ENCODE assay signal across 14 cellular contexts in the genomic region with DNA sequence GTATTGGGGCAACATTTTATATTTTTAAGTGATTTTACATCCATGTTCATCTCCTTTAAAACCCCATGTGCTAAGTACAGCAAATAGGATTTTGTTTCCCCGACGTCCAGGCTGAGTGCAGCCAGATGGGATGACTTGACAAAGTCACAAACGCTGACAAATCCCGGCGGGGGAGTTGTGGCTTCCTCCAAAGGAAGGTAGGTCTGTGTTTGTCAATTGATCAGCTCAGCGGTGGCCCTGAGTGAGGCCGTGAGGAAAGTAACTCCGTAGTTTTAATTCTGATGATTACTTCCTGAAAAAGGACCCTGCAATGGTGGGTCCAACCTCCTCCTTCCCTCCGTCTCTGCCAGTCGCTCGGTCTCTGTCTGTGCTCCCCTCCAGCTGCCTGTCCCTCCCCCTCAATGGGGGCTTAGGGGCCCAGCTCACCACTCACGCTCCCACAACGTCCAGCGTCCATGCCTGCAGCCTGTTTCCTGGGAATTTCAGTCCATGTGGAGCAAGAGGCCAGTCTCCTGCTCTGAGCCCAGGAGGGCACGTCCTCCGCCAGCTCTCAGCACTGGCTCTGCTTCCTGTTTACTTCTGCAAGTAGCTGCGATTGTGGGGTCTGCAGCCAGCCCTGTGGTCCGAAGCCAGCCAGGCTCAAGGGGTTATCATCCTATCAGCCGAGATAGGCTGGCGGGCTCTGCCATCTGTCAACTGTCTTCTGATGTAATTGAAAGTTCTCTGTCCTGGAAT.
DNase-seq lines count a peak whose midpoint lies in the region; ATAC-seq, FAIRE-seq and TF ChIP-seq lines count a peak whose summit lies in the region.
"Had no signal": no experiment of that assay in that cellular context is flagged by ENCODE, and none has a peak within 500 bp of the region (broad histone marks: within the 10 kb centered on the region; RNA-seq: fewer than 3 reads in every experiment).

No MANE protein-coding gene starts in this region.

- no peaks in the 10 kb centered on the region for H3K4me1 ChIP-seq in SJCRH30

- peaks cover 5% of the 10 kb centered on the region for H3K9me3 Mint-ChIP-seq in glutamatergic neuron (ENCODE audit: unreplicated experiment)
- H3K9me3 Mint-ChIP-seq in neural crest cell, result no peaks in the 10 kb centered on the region
- H3K9me3 Mint-ChIP-seq: activated T-cell treated with anti-CD3 and anti-CD28 coated beads, Interleukin-2, amount 50 U/mL, for 72 hours; IgD-negative memory B cell had no signal

- H3K27ac Mint-ChIP-seq in glutamatergic neuron (ENCODE audit: unreplicated experiment) (peak overlapping the region; percentile 91), neural crest cell (ENCODE audit: unreplicated experiment) (peak overlapping the region; percentile 48)
- H3K27ac Mint-ChIP-seq: activated T-cell treated with anti-CD3 and anti-CD28 coated beads, Interleukin-2, amount 50 U/mL, for 72 hours; IgD-negative memory B cell had no signal

- no peaks in the 10 kb centered on the region for H3K36me3 ChIP-seq in SJCRH30

- TF ChIP-seq CTCF in glutamatergic neuron (IDR thresholded peaks at IDR 0.05; ENCODE audit: partially characterized antibody, unreplicated experiment), result no peak
- TF ChIP-seq CTCF in neural crest cell (conservative IDR thresholded peaks at IDR 0.05), result no peak

- no peak for FAIRE-seq in RCC 7860 (lab: Jason Lieb, UNC)

- peak overlapping the region; percentile 68; the same call in 1 of the 2 replicates for H3K27ac ChIP-seq in SJCRH30
- H3K27ac ChIP-seq: body of pancreas had no signal

- no peaks in the 10 kb centered on the region for H3K9me3 ChIP-seq in SJCRH30 (replicated peaks)
- H3K9me3 ChIP-seq: body of pancreas had no signal

- H3K4me3 ChIP-seq in SJCRH30, result peak overlapping the region; percentile 55
- H3K4me3 ChIP-seq: body of pancreas had no signal

- peaks cover 7% of the 10 kb centered on the region for H3K27me3 Mint-ChIP-seq in glutamatergic neuron (ENCODE audit: unreplicated experiment)
- H3K27me3 Mint-ChIP-seq in neural crest cell (ENCODE audit: low read depth), result peaks cover 73% of the 10 kb centered on the region

- H3K36me3 Mint-ChIP-seq in glutamatergic neuron (ENCODE audit: unreplicated experiment) (no peaks in the 10 kb centered on the region), neural crest cell (ENCODE audit: low read depth) (no peaks in the 10 kb centered on the region)

- no peaks in the 10 kb centered on the region for H3K27me3 ChIP-seq in SJCRH30
- H3K27me3 ChIP-seq: body of pancreas had no signal

- H3K4me1 Mint-ChIP-seq in glutamatergic neuron (ENCODE audit: low read depth, unreplicated experiment), result peaks cover 51% of the 10 kb centered on the region
- peaks cover 37% of the 10 kb centered on the region for H3K4me1 Mint-ChIP-seq in neural crest cell
- H3K4me1 Mint-ChIP-seq: IgD-negative memory B cell had no signal

- DNase-seq in D341Med (ENCODE audit: low spot score) (peak; percentile 66), SJCRH30 (peak; percentile 63 to 66), glutamatergic neuron (peak; percentile 81), neural crest cell (ENCODE audit: low read depth, low spot score) (no peak), NOMO-1 treated with DMSO at 0.1 percent for 48 hours (lab: John Stamatoyannopoulos, UW; ENCODE audit: unreplicated experiment) (no peak), RCC 7860 (ENCODE audit: low spot score) (no peak)
- DNase-seq: activated T-cell treated with anti-CD3 and anti-CD28 coated beads, Interleukin-2, amount 50 U/mL, for 72 hours; body of pancreas; left cardiac atrium; NCI-H2029; stimulated activated CD4-positive, alpha-beta T cell treated with anti-CD3 and anti-CD28 coated beads, Interleukin-4, amount 100 ng/mL, for 4 hours had no signal

- ATAC-seq in GM21619 (IDR thresholded peaks at IDR 0.05; ENCODE audit: unreplicated experiment) (no peak), HG02759 (IDR thresholded peaks at IDR 0.05; ENCODE audit: unreplicated experiment) (no peak)
- ATAC-seq: activated T-cell treated with anti-CD3 and anti-CD28 coated beads, Interleukin-2, amount 50 U/mL, for 72 hours; body of pancreas; left cardiac atrium had no signal

- H3K4me3 Mint-ChIP-seq in glutamatergic neuron (ENCODE audit: unreplicated experiment) (peak overlapping the region; percentile 83), neural crest cell (peak overlapping the region; percentile 79)
- H3K4me3 Mint-ChIP-seq: activated T-cell treated with anti-CD3 and anti-CD28 coated beads, Interleukin-2, amount 50 U/mL, for 72 hours had no signal

Comparison
In these comparisons a context has a peak if more than half of its experiments do, and no peak if none do; other contexts are left out.
1. DNase-seq: peak in D341Med (single experiment), SJCRH30 (2 of 2) and glutamatergic neuron (single experiment); none in neural crest cell (single experiment), NOMO-1 treated with DMSO at 0.1 percent for 48 hours (single experiment) and RCC 7860 (single experiment).